In the genomic region with DNA sequence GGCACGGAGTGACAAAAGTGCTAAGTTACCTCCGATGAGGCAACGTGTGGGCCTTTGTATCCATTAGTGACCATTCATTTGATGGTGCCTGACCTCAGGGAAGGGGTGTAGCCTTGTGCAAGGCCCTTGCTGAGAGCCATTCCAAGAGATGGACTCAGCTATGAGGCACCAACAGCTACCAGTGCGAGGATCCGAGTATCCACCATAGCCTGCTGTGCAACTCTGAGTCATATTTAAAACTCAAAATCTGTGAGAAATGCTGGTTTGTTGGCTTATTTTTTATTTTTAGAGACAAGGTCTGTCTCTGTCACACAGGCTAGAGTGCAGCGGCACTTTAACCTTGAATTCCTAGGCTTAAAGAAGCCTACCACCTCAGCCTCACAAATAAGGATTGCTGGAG, we compare ENCODE assay signal across 22 cellular contexts. TPM values are rescaled to one million over a fixed set of nuclear protein-coding genes. Genes with fewer than 3 reads are reported as not detected.
DNase-seq lines count a peak whose midpoint lies in the region; ATAC-seq lines count a peak whose summit lies in the region.
"Had no signal": no experiment of that assay in that cellular context is flagged by ENCODE, and none has a peak within 500 bp of the region (broad histone marks: within the 10 kb centered on the region; RNA-seq: fewer than 3 reads in every experiment).

No MANE protein-coding gene starts in this region.

- peaks cover 67% of the 10 kb centered on the region for H3K4me1 ChIP-seq in CD4-positive, alpha-beta memory T cell (ENCODE audit: insufficient read depth, low read length)
- H3K4me1 ChIP-seq: gastroesophageal sphincter had no signal

- DNase-seq in A172 (ENCODE audit: low spot score) (peak; percentile 25), T-cell (no peak), iris pigment epithelial cell (ENCODE audit: low read depth) (peak; percentile 27), GM03348 (ENCODE audit: low spot score) (no peak), T-helper 9 cell (no peak)
- no peak for DNase-seq in CD4-positive, alpha-beta memory T cell
- DNase-seq in activated CD8-positive, alpha-beta T cell treated with anti-CD3 and anti-CD28 coated beads, Interleukin-2, amount 10 ng/mL, durations not matched to agents 7 days and 5 days = no peak
- DNase-seq: AML-193, Calu3, KG1, left lung, NCI-H2171, NCI-H774, nucleus accumbens, PC-3, WERI-Rb-1 had no signal

- H3K9me3 Mint-ChIP-seq in CD4-positive, alpha-beta memory T cell = peaks cover 0 to 2% (median 0%) of the 10 kb centered on the region in 8 donors
- H3K9me3 Mint-ChIP-seq in T-cell = peaks cover 2 to 7% (median 3%) of the 10 kb centered on the region in 3 donors
- H3K9me3 Mint-ChIP-seq in activated CD8-positive, alpha-beta T cell treated with anti-CD3 and anti-CD28 coated beads, Interleukin-2, amount 10 ng/mL, durations not matched to agents 7 days and 5 days (ENCODE audit: insufficient read depth) = peaks cover 12% of the 10 kb centered on the region

- POLR2A ChIA-PET in CD4-positive, alpha-beta memory T cell (lab: Charles Lee; ENCODE audit: partially characterized antibody) = interaction anchor here (1.1 to 11.7 kb wide), 5 partner anchors 10 to 164 kb away, joined by 3 to 138 read pairs (median 12); partner anchors contain the start of gene WNK1
- POLR2A ChIA-PET in T-cell (lab: Charles Lee) = interaction anchor here (0.6 to 2.6 kb wide), 4 partner anchors 15 to 42 kb away, joined by 3 to 13 read pairs (median 6); partner anchors contain the start of gene WNK1 (in 1 of the 2)
- POLR2A ChIA-PET in activated CD8-positive, alpha-beta T cell treated with anti-CD3 and anti-CD28 coated beads, Interleukin-2, amount 10 ng/mL, durations not matched to agents 7 days and 5 days (lab: Charles Lee) = interaction anchor here (0.8 to 4.8 kb wide), 5 partner anchors 14 to 53 kb away, joined by 3 to 57 read pairs (median 4); partner anchors contain the start of gene WNK1

- intact Hi-C loops in CD4-positive, alpha-beta memory T cell (cut with micrococcal nuclease) = no loop called here

- H3K4me3 Mint-ChIP-seq in CD4-positive, alpha-beta memory T cell = peak overlapping the region in 2 of 8 donors; percentile 8 to 46
- H3K4me3 Mint-ChIP-seq in T-cell = peak overlapping the region in 1 of 3 donors; percentile 4
- H3K4me3 Mint-ChIP-seq in activated CD8-positive, alpha-beta T cell treated with anti-CD3 and anti-CD28 coated beads, Interleukin-2, amount 10 ng/mL, durations not matched to agents 7 days and 5 days = no peak overlapping the region
- H3K4me3 Mint-ChIP-seq: activated T-helper 17 cell treated with anti-CD3 and anti-CD28 coated beads, Interleukin-2, amount 50 U/mL, for 72 hours had no signal

- H3K27me3 Mint-ChIP-seq in CD4-positive, alpha-beta memory T cell = no peaks in the 10 kb centered on the region
- H3K27me3 Mint-ChIP-seq in T-cell = no peaks in the 10 kb centered on the region
- H3K27me3 Mint-ChIP-seq in activated CD8-positive, alpha-beta T cell treated with anti-CD3 and anti-CD28 coated beads, Interleukin-2, amount 10 ng/mL, durations not matched to agents 7 days and 5 days (ENCODE audit: low read depth) = no peaks in the 10 kb centered on the region
- H3K27me3 Mint-ChIP-seq: activated T-helper 17 cell treated with anti-CD3 and anti-CD28 coated beads, Interleukin-2, amount 50 U/mL, for 72 hours had no signal

- H3K36me3 Mint-ChIP-seq in CD4-positive, alpha-beta memory T cell = no peaks in the 10 kb centered on the region
- no peaks in the 10 kb centered on the region for H3K36me3 Mint-ChIP-seq in T-cell
- peaks cover 19% of the 10 kb centered on the region for H3K36me3 Mint-ChIP-seq in activated CD8-positive, alpha-beta T cell treated with anti-CD3 and anti-CD28 coated beads, Interleukin-2, amount 10 ng/mL, durations not matched to agents 7 days and 5 days (ENCODE audit: low read depth)

- no peak overlapping the region for H3K4me3 ChIP-seq in CD4-positive, alpha-beta memory T cell (ENCODE audit: low read length in 2 of 2)
- H3K4me3 ChIP-seq: coronary artery, gastroesophageal sphincter, GM12878, left lung, skin epidermis had no signal

- no peaks in the 10 kb centered on the region for H3K36me3 ChIP-seq in CD4-positive, alpha-beta memory T cell (ENCODE audit: insufficient read depth, low read length)
- H3K36me3 ChIP-seq: gastroesophageal sphincter, left lung, WERI-Rb-1 had no signal

- H3K9me3 ChIP-seq in CD4-positive, alpha-beta memory T cell (ENCODE audit: control insufficient read depth in 1 of 2, low read length in 2 of 2) = no peaks in the 10 kb centered on the region
- H3K9me3 ChIP-seq: gastroesophageal sphincter, left lung had no signal

- peak overlapping the region; percentile 19 to 89 (median 71) for H3K27ac Mint-ChIP-seq in CD4-positive, alpha-beta memory T cell
- H3K27ac Mint-ChIP-seq in T-cell = peak overlapping the region; percentile 78 to 86
- H3K27ac Mint-ChIP-seq in activated CD8-positive, alpha-beta T cell treated with anti-CD3 and anti-CD28 coated beads, Interleukin-2, amount 10 ng/mL, durations not matched to agents 7 days and 5 days = no peak overlapping the region
- H3K27ac Mint-ChIP-seq: activated T-helper 17 cell treated with anti-CD3 and anti-CD28 coated beads, Interleukin-2, amount 50 U/mL, for 72 hours had no signal

- no peak overlapping the region for H3K27ac ChIP-seq in CD4-positive, alpha-beta memory T cell (ENCODE audit: low read depth, low read length)
- H3K27ac ChIP-seq: coronary artery, gastroesophageal sphincter, left lung, WERI-Rb-1 had no signal

- H3K4me1 Mint-ChIP-seq in CD4-positive, alpha-beta memory T cell = peaks cover 45 to 78% (median 64%) of the 10 kb centered on the region in 4 donors
- peaks cover 74 to 83% (median 79%) of the 10 kb centered on the region in 3 donors for H3K4me1 Mint-ChIP-seq in T-cell
- peaks cover 66% of the 10 kb centered on the region for H3K4me1 Mint-ChIP-seq in activated CD8-positive, alpha-beta T cell treated with anti-CD3 and anti-CD28 coated beads, Interleukin-2, amount 10 ng/mL, durations not matched to agents 7 days and 5 days (ENCODE audit: low read depth)

- CTCF ChIA-PET in CD4-positive, alpha-beta memory T cell (lab: Charles Lee; ENCODE audit: partially characterized antibody) = interaction anchor here (1.3 to 3.9 kb wide), 4 partner anchors 24 to 152 kb away, joined by 3 to 59 read pairs (median 5); partner anchors contain the start of gene WNK1
- CTCF ChIA-PET in T-cell (lab: Charles Lee) = interaction anchor here (0.7 to 3.4 kb wide), 6 partner anchors 9 to 89 kb away, joined by 3 to 60 read pairs (median 6); partner anchors contain the start of gene WNK1 (in 1 of the 2)
- CTCF ChIA-PET in activated CD8-positive, alpha-beta T cell treated with anti-CD3 and anti-CD28 coated beads, Interleukin-2, amount 10 ng/mL, durations not matched to agents 7 days and 5 days (lab: Charles Lee) = interaction anchor here (0.9 to 9.2 kb wide), 6 partner anchors 22 to 151 kb away, joined by 3 to 123 read pairs (median 8); partner anchors contain the start of gene WNK1

- no peaks in the 10 kb centered on the region for H3K27me3 ChIP-seq in CD4-positive, alpha-beta memory T cell (ENCODE audit: insufficient read depth, low read length)
- H3K27me3 ChIP-seq: gastroesophageal sphincter, left lung had no signal

- ATAC-seq in T-cell (replicated peaks in 1 of 4) (no peak), HG02970 (IDR thresholded peaks at IDR 0.05; ENCODE audit: low FRiP score, unreplicated experiment) (no peak)
- no peak for ATAC-seq in activated CD8-positive, alpha-beta T cell treated with anti-CD3 and anti-CD28 coated beads, Interleukin-2, amount 10 ng/mL, durations not matched to agents 7 days and 5 days
- ATAC-seq: activated T-helper 17 cell treated with anti-CD3 and anti-CD28 coated beads, Interleukin-2, amount 50 U/mL, for 72 hours; gastroesophageal sphincter; GM12878; left lung; PC-3 had no signal

RNA-seq across cellular contexts. Expression of gene WNK1, which starts 25.1 kb away (rescaled TPM):
- 16.3 and 18.0 TPM in 2 replicates for total RNA-seq in A172 (2014; rRNA removed; shearing (Covaris generic))
- 100 to 1,000 TPM; 192 to 194 TPM for total RNA-seq in CD4-positive, alpha-beta memory T cell
- 10 to 100 TPM in 1 of 2 donors, 1 to 10 TPM in 1; 4.5 to 49.5 TPM for polyA plus RNA-seq in CD4-positive, alpha-beta memory T cell
- 100 to 1,000 TPM; 168 to 287 (median 179) TPM for total RNA-seq in T-cell
- 100 to 1,000 TPM; 203 to 204 TPM for total RNA-seq in activated CD8-positive, alpha-beta T cell treated with anti-CD3 and anti-CD28 coated beads, Interleukin-2, amount 10 ng/mL, durations not matched to agents 7 days and 5 days

Comparison
In these comparisons a context has a peak if more than half of its experiments do, and no peak if none do; other contexts are left out.
1. DNase-seq: peak in A172 (single experiment) and iris pigment epithelial cell (single experiment); none in CD4-positive, alpha-beta memory T cell (0 of 5), T-cell (0 of 34), GM03348 (single experiment), activated CD8-positive, alpha-beta T cell treated with anti-CD3 and anti-CD28 coated beads, Interleukin-2, amount 10 ng/mL, durations not matched to agents 7 days and 5 days (single experiment) and T-helper 9 cell (single experiment).